9 cellular contexts compared by ENCODE assay signal in genomic region chr4:174521800-174522182, GRCh38. TPM values are rescaled to one million over a fixed set of nuclear protein-coding genes. Genes with fewer than 3 reads are reported as not detected.
DNase-seq lines count a peak whose midpoint lies in the region; ATAC-seq lines count a peak whose summit lies in the region.
"Had no signal": no experiment of that assay in that cellular context is flagged by ENCODE, and none has a peak within 500 bp of the region (broad histone marks: within the 10 kb centered on the region; RNA-seq: fewer than 3 reads in every experiment).

No MANE protein-coding gene starts in this region.

- peaks cover 41% of the 10 kb centered on the region for H3K27me3 ChIP-seq in ectodermal cell (ENCODE audit: control insufficient read depth, insufficient read depth, low read length, poor library complexity, severe bottlenecking)
- H3K27me3 ChIP-seq in mucosa of stomach (ENCODE audit: control insufficient read depth, insufficient read depth, low read length), result no peaks in the 10 kb centered on the region

- H3K4me1 ChIP-seq in ectodermal cell (ENCODE audit: control insufficient read depth, insufficient read depth, low read length) (peaks cover 11% of the 10 kb centered on the region), mucosa of stomach (ENCODE audit: control insufficient read depth, insufficient read depth, low read length) (no peaks in the 10 kb centered on the region)

- H3K27ac ChIP-seq in ectodermal cell (ENCODE audit: insufficient read depth, low read depth, low read length, poor library complexity, severe bottlenecking), result no peak overlapping the region

- WGBS in ectodermal cell, 2 experiments, result 13 to 14% methylated on average over 12 of the region's 12 CpGs

- H3K4me3 ChIP-seq in ectodermal cell (ENCODE audit: insufficient read depth, low read depth, low read length), result peak overlapping the region; percentile 56
- peak overlapping the region; percentile 93 for H3K4me3 ChIP-seq in mucosa of stomach (ENCODE audit: low read length)

- peak overlapping the region; percentile 98 for H3K9ac ChIP-seq in mucosa of stomach (ENCODE audit: low read length)

- peak; percentile 4 for DNase-seq in A172 (ENCODE audit: low spot score)
- DNase-seq in SK-MEL-5 (ENCODE audit: low read depth, low spot score), result peak; percentile 21
- no peak for DNase-seq in pons (ENCODE audit: low spot score)
- no peak for DNase-seq in Kasumi-1 (lab: John Stamatoyannopoulos, UW)

- in situ Hi-C loops in SK-MEL-5 (cut with HindIII; ENCODE audit: low pct_unique_long_range_greater_than_20kb, low sequenced_read_pairs), result no loop called here

- H3K36me3 ChIP-seq in ectodermal cell (ENCODE audit: control insufficient read depth, insufficient read depth, low read length) (no peaks in the 10 kb centered on the region), mucosa of stomach (ENCODE audit: control insufficient read depth, insufficient read depth, low read length) (no peaks in the 10 kb centered on the region)

- ATAC-seq in GM18858 (IDR thresholded peaks at IDR 0.05; ENCODE audit: unreplicated experiment) (peak; percentile 21), HG03066 (IDR thresholded peaks at IDR 0.05; ENCODE audit: low read depth, unreplicated experiment) (peak; percentile 34)

- H3K9me3 ChIP-seq in ectodermal cell (ENCODE audit: control insufficient read depth, low read length) (no peaks in the 10 kb centered on the region), mucosa of stomach (ENCODE audit: control insufficient read depth, low read length) (no peaks in the 10 kb centered on the region)

RNA-seq across cellular contexts. Expression of gene HPGD, which starts 0.5 kb away (rescaled TPM):
- total RNA-seq in A172 (2014; rRNA removed; shearing (Covaris generic)), result 1.0 and 1.3 TPM in 2 replicates
- 9.5 and 10.4 TPM in 2 replicates for total RNA-seq in SK-MEL-5 (2014; rRNA removed; shearing (Covaris generic))
- polyA plus RNA-seq in SK-MEL-5 (2015; cell fraction: cytosol; rRNA removed), result 4.5 and 5.6 TPM in 2 replicates
- polyA plus RNA-seq in SK-MEL-5 (2015; cell fraction: nucleus; rRNA removed), result 0.84 and 1.1 TPM in 2 replicates
- polyA plus RNA-seq in ectodermal cell (2013, experiment 1 of 4), result not detected
- polyA plus RNA-seq in ectodermal cell (2013, experiment 2 of 4), result 0.30 TPM
- 0.16 TPM for polyA plus RNA-seq in ectodermal cell (2013, experiment 3 of 4)
- not detected for polyA plus RNA-seq in ectodermal cell (2013, experiment 4 of 4)
- total RNA-seq: glomerular endothelial cell had no signal

Comparison
In these comparisons a context has a peak if more than half of its experiments do, and no peak if none do; other contexts are left out.
1. DNase-seq: peak in A172 (single experiment) and SK-MEL-5 (single experiment); none in pons (single experiment) and Kasumi-1 (0 of 2).